ENCODE assay signal across 16 cellular contexts in the genomic region with DNA sequence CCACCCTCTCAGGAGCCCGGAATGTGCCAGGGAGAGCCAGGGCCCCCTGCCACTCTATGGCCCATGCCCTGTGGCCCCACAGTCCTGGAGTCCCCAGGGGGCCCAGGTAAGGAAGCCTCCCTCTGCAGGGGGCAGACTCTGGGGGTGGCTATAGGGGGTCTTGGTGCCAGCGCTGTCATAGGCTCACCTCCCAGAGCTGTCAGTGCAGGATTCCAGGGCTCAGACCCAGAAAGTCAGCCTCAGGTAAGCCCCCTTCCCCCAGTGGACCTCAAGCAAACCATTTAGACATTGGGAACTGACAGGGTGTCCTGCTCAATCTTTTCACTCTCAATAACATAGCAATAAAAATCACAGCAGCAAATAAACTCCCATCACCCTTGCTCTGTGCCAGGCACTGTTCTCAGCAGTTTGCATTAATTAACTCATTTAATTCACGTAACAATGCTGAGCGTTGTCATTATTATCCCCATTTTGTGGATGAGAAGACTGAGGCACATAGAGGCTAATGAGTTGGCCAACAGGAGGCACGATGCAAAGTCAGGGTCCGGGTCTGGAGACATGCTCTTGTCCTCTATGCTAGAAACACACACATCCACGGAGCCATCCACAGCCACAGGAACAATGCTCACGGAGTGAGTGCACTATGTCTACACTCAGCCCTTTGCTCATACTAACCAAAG.
A peak's percentile ranks its signal among the peaks of the same experiment; 100 is the strongest.
DNase-seq lines count a peak whose midpoint lies in the region; ATAC-seq, FAIRE-seq and TF ChIP-seq lines count a peak whose summit lies in the region.
"Had no signal": no experiment of that assay in that cellular context is flagged by ENCODE, and none has a peak within 500 bp of the region (broad histone marks: within the 10 kb centered on the region; RNA-seq: fewer than 3 reads in every experiment).

No MANE protein-coding gene starts in this region.

- no peak overlapping the region for H3K4me2 ChIP-seq in H1 (ENCODE audit: insufficient read depth in 1 of 2, low read depth in 2 of 2, low read length in 2 of 2)
- H3K4me2 ChIP-seq: GM23338 had no signal

- H3K36me3 ChIP-seq in H1 (ENCODE audit: control insufficient read depth in 2 of 4, insufficient read depth in 4 of 4, low read length in 3 of 4), result no peaks in the 10 kb centered on the region
- H3K36me3 ChIP-seq in mucosa of rectum (ENCODE audit: control insufficient read depth in 2 of 2, insufficient read depth in 2 of 2, low read length in 2 of 2), result no peaks in the 10 kb centered on the region
- H3K36me3 ChIP-seq in stomach smooth muscle (ENCODE audit: control insufficient read depth in 2 of 2, insufficient read depth in 2 of 2, low read length in 2 of 2), result peaks cover 11% of the 10 kb centered on the region in 2 donors

- no peak overlapping the region for H3K4ac ChIP-seq in H1 (replicated peaks; ENCODE audit: insufficient read length, low read depth, low read length)

- DNase-seq in H1 (ENCODE audit: low read depth in 1 of 2, low spot score in 2 of 2), result no peak
- no peak for DNase-seq in activated naive CD4-positive, alpha-beta T cell treated with anti-CD3 and anti-CD28 coated beads, Interleukin-2, amount 50 U/mL, for 72 hours (ENCODE audit: low spot score in 2 of 2)
- DNase-seq in GF-D8 (lab: John Stamatoyannopoulos, UW), result no peak
- DNase-seq: activated CD4-positive, alpha-beta memory T cell treated with anti-CD3 and anti-CD28 coated beads for 36 hours; amniotic stem cell; NCI-H1105; NCI-H2227 treated with DMSO at 0.1 percent for 48 hours; stimulated activated CD4-positive, alpha-beta T cell treated with anti-CD3 and anti-CD28 coated beads, Interleukin-4, amount 100 ng/mL, for 4 hours had no signal

- H3K56ac ChIP-seq in H1 (replicated peaks; ENCODE audit: insufficient read length, low read depth, low read length), result no peak overlapping the region

- H3K4me1 ChIP-seq in H1 (replicated peaks in 1 of 4; ENCODE audit: control insufficient read depth in 3 of 4, insufficient read depth in 4 of 4, low read length in 3 of 4) (peaks cover 9 to 45% (median 32%) of the 10 kb centered on the region in 4 experiments), mucosa of rectum (ENCODE audit: control insufficient read depth in 2 of 2, insufficient read depth in 2 of 2, low read length in 2 of 2) (peaks cover 16 to 19% of the 10 kb centered on the region in 2 donors), stomach smooth muscle (ENCODE audit: control insufficient read depth, insufficient read depth, low read length) (peaks cover 98% of the 10 kb centered on the region)

- H3K27ac ChIP-seq in H1 (ENCODE audit: low read depth, low read length) (no peak overlapping the region), mucosa of rectum (ENCODE audit: low read depth in 2 of 2, low read length in 2 of 2) (peak overlapping the region; percentile 53 to 67), stomach smooth muscle (ENCODE audit: low read length) (peak overlapping the region; percentile 99)

- 89% methylated on average over 8 of the region's 8 CpGs; no CpG with 5 or more reads in 1 of the 2 experiments for WGBS in H1 (ENCODE audit: extremely low coverage in 1 of 2, insufficient coverage in 1 of 2, insufficient read length in 1 of 2, insufficient replicate concordance in 2 of 2, low coverage in 1 of 2, low lambda C conversion rate in 2 of 2, missing lambda C conversion rate in 1 of 2), 2 experiments

- FAIRE-seq in H1 (lab: Jason Lieb, UNC), result no peak

- H3K79me1 ChIP-seq in H1 (ENCODE audit: low read depth, low read length), result no peaks in the 10 kb centered on the region

- POLR2A ChIA-PET in H1 (lab: Charles Lee; ENCODE audit: partially characterized antibody), result interaction anchor here (0.7 kb wide), 1 partner anchor 10 kb away, joined by 3 read pairs; no protein-coding TSS in a partner anchor

- H2AK5ac ChIP-seq in H1 (ENCODE audit: low read depth, low read length), result no peak overlapping the region

- no peaks in the 10 kb centered on the region for H3K36me3 Mint-ChIP-seq in activated naive CD4-positive, alpha-beta T cell treated with anti-CD3 and anti-CD28 coated beads, Interleukin-2, amount 50 U/mL, for 72 hours
- H3K36me3 Mint-ChIP-seq: activated CD4-positive, alpha-beta memory T cell treated with anti-CD3 and anti-CD28 coated beads for 36 hours had no signal

- no peak overlapping the region for H3K9ac ChIP-seq in H1 (replicated peaks in 1 of 4; ENCODE audit: extremely low read depth in 1 of 4, low read depth in 3 of 4, low read length in 3 of 4)
- no peak overlapping the region for H3K9ac ChIP-seq in mucosa of rectum (ENCODE audit: low read depth in 1 of 2, low read length in 2 of 2)
- H3K9ac ChIP-seq in stomach smooth muscle (ENCODE audit: low read length in 2 of 2), result peak overlapping the region; percentile 60 to 84

- H2BK20ac ChIP-seq in H1 (ENCODE audit: low read length), result no peak overlapping the region

- no peak overlapping the region for H4K8ac ChIP-seq in H1 (ENCODE audit: extremely low read depth, insufficient read depth, low read length)

- H3K4me3 ChIP-seq in H1 (ENCODE audit: extremely low read depth in 1 of 4, insufficient read depth in 2 of 4, low read depth in 3 of 4, low read length in 4 of 4) (no peak overlapping the region), mucosa of rectum (ENCODE audit: low read length in 2 of 2) (no peak overlapping the region), stomach smooth muscle (ENCODE audit: low read length in 2 of 2) (peak overlapping the region; percentile 41 to 54)
- H3K4me3 ChIP-seq: GM23338 had no signal

- no peak for TF ChIP-seq POLR2A in H1 (IDR thresholded peaks at IDR 0.05; ENCODE audit: control extremely low read depth in 1 of 2, low read depth in 2 of 2, low read length in 2 of 2)

- H3K23ac ChIP-seq in H1 (ENCODE audit: insufficient read length), result no peak overlapping the region

- no peak overlapping the region for H3K27ac Mint-ChIP-seq in activated naive CD4-positive, alpha-beta T cell treated with anti-CD3 and anti-CD28 coated beads, Interleukin-2, amount 50 U/mL, for 72 hours
- H3K27ac Mint-ChIP-seq: activated CD4-positive, alpha-beta memory T cell treated with anti-CD3 and anti-CD28 coated beads for 36 hours; activated T-helper 1 cell treated with anti-CD3 and anti-CD28 coated beads, Interleukin-12 subunit alpha, Interleukin-12 subunit beta, Interleukin-2, Interleukin-4 antibody, amounts not matched to agents 30 ng/mL and 10 ng/mL and 1 ng/mL, durations not matched to agents 14 hours and 24 hours and 36 hours; GM23338; IgD-negative memory B cell had no signal

- no peaks in the 10 kb centered on the region for H3K9me3 Mint-ChIP-seq in activated naive CD4-positive, alpha-beta T cell treated with anti-CD3 and anti-CD28 coated beads, Interleukin-2, amount 50 U/mL, for 72 hours
- H3K9me3 Mint-ChIP-seq: activated CD4-positive, alpha-beta memory T cell treated with anti-CD3 and anti-CD28 coated beads for 36 hours; activated T-helper 1 cell treated with anti-CD3 and anti-CD28 coated beads, Interleukin-12 subunit alpha, Interleukin-12 subunit beta, Interleukin-2, Interleukin-4 antibody, amounts not matched to agents 30 ng/mL and 10 ng/mL and 1 ng/mL, durations not matched to agents 14 hours and 24 hours and 36 hours; GM23338; IgD-negative memory B cell had no signal

- H3K9me3 ChIP-seq in H1 (ENCODE audit: insufficient read depth in 2 of 2, low read depth in 1 of 2, low read length in 1 of 2) (no peaks in the 10 kb centered on the region), mucosa of rectum (ENCODE audit: control insufficient read depth in 2 of 2, low read length in 2 of 2) (no peaks in the 10 kb centered on the region), stomach smooth muscle (ENCODE audit: control insufficient read depth in 2 of 2, low read length in 2 of 2) (no peaks in the 10 kb centered on the region)

- 0 out of 2 replicates have a peak overlapping the region, but pooled peaks have one; percentile 17 for H2BK12ac ChIP-seq in H1 (ENCODE audit: low read depth, low read length)

- H3K27me3 ChIP-seq in H1 (replicated peaks in 1 of 4; ENCODE audit: control insufficient read depth in 3 of 4, extremely low read depth in 1 of 4, insufficient read depth in 3 of 4, low read length in 3 of 4) (no peaks in the 10 kb centered on the region; a peak in 2 of 7 replicates), mucosa of rectum (ENCODE audit: control insufficient read depth in 2 of 2, insufficient read depth in 2 of 2, low read length in 2 of 2) (no peaks in the 10 kb centered on the region), stomach smooth muscle (ENCODE audit: control insufficient read depth in 1 of 2, insufficient read depth in 2 of 2, low read length in 2 of 2) (no peaks in the 10 kb centered on the region)

- H4K91ac ChIP-seq in H1 (replicated peaks; ENCODE audit: insufficient read length, low read length), result no peak overlapping the region

- no peak overlapping the region for H3K18ac ChIP-seq in H1 (ENCODE audit: extremely low read depth, low read length)

- TF ChIP-seq RAD21 in Ishikawa (IDR thresholded peaks at IDR 0.05; ENCODE audit: low read depth) (no peak), H1 (IDR thresholded peaks at IDR 0.05 in 1 of 2, conservative IDR thresholded peaks at IDR 0.05 in 1 of 2; ENCODE audit: low read depth in 2 of 2, low read length in 2 of 2) (no peak)

- CTCF ChIA-PET in H1 (lab: Charles Lee; ENCODE audit: partially characterized antibody), result interaction anchor here (1.3 to 12.9 kb wide), 9 partner anchors 9 to 136 kb away, joined by 3 to 121 read pairs (median 23); no protein-coding TSS in a partner anchor

- H2BK15ac ChIP-seq in H1 (ENCODE audit: low read length), result no peak overlapping the region

- no peak for TF ChIP-seq CTCF in H1 (IDR thresholded peaks at IDR 0.05; ENCODE audit: control extremely low read depth in 1 of 3, insufficient read depth in 1 of 3, low read depth in 1 of 3, low read length in 3 of 3)

- no peaks in the 10 kb centered on the region; the same call in 1 of the 2 replicates for H3K23me2 ChIP-seq in H1 (ENCODE audit: low read depth, low read length)

- H2BK5ac ChIP-seq in H1 (ENCODE audit: low read depth, low read length), result no peak overlapping the region

- ATAC-seq in HG02885 (IDR thresholded peaks at IDR 0.05; ENCODE audit: poor library complexity, unreplicated experiment), result no peak
- no peak for ATAC-seq in activated naive CD4-positive, alpha-beta T cell treated with anti-CD3 and anti-CD28 coated beads, Interleukin-2, amount 50 U/mL, for 72 hours
- ATAC-seq in HG02759 (IDR thresholded peaks at IDR 0.05; ENCODE audit: unreplicated experiment), result no peak

- TF ChIP-seq EP300 in Ishikawa (IDR thresholded peaks at IDR 0.05; ENCODE audit: borderline replicate concordance) (no peak), H1 (IDR thresholded peaks at IDR 0.05; ENCODE audit: borderline replicate concordance in 1 of 2, low read depth in 2 of 2, low read length in 2 of 2) (no peak)

- H4K20me1 ChIP-seq in H1 (replicated peaks in 1 of 2; ENCODE audit: control insufficient read depth in 1 of 2, insufficient read depth in 2 of 2, low read length in 2 of 2), result no peaks in the 10 kb centered on the region

- H3K79me2 ChIP-seq in H1 (ENCODE audit: control insufficient read depth in 1 of 2, insufficient read depth in 2 of 2, low read length in 2 of 2), result no peaks in the 10 kb centered on the region

- H2BK120ac ChIP-seq in H1 (replicated peaks; ENCODE audit: low read depth, low read length), result no peak overlapping the region

- H2AFZ ChIP-seq in H1 (ENCODE audit: low read length), result no peak overlapping the region
- H2AFZ ChIP-seq: GM23338 had no signal

- no peak overlapping the region for H3K14ac ChIP-seq in H1 (ENCODE audit: insufficient read length)

- H4K5ac ChIP-seq in H1 (ENCODE audit: insufficient read length, low read depth, low read length), result no peak overlapping the region

Comparison
In these comparisons a context has a peak if more than half of its experiments do, and no peak if none do; other contexts are left out.
1. H3K4me3 ChIP-seq: peak in stomach smooth muscle (2 of 2); none in H1 (0 of 4) and mucosa of rectum (0 of 2).
2. H3K9ac ChIP-seq: peak in stomach smooth muscle (2 of 2); none in H1 (0 of 4) and mucosa of rectum (0 of 2).